In genomic region chr16:58582971-58583765, GRCh38 we compare ENCODE assay signal across 19 cellular contexts. TPM values are rescaled to one million over a fixed set of nuclear protein-coding genes. Genes with fewer than 3 reads are reported as not detected.
DNase-seq lines count a peak whose midpoint lies in the region; ATAC-seq and TF ChIP-seq lines count a peak whose summit lies in the region.
"Had no signal": no experiment of that assay in that cellular context is flagged by ENCODE, and none has a peak within 500 bp of the region (broad histone marks: within the 10 kb centered on the region; RNA-seq: fewer than 3 reads in every experiment).

No MANE protein-coding gene starts in this region.

- peaks cover 14% of the 10 kb centered on the region; the same call in 1 of the 2 replicates for H4K20me1 ChIP-seq in GM23338 (replicated peaks; ENCODE audit: insufficient read depth)

- in situ Hi-C loops in ACHN (cut with HindIII; ENCODE audit: low pct_ligation_motif_present, low pct_unique_long_range_greater_than_20kb, low sequenced_read_pairs): no loop called here

- H3K27ac ChIP-seq in GM23338 (ENCODE audit: low read depth): no peak overlapping the region
- H3K27ac ChIP-seq: cardiac muscle cell, thyroid gland had no signal

- H3K4me1 Mint-ChIP-seq in GM23338: no peaks in the 10 kb centered on the region
- H3K4me1 Mint-ChIP-seq: activated B cell treated with CpG ODN at 0.5 μM for 24 hours had no signal

- no peaks in the 10 kb centered on the region for H3K27me3 ChIP-seq in GM23338 (ENCODE audit: insufficient read depth)
- H3K27me3 ChIP-seq: cardiac muscle cell, thyroid gland had no signal

- H3K4me3 Mint-ChIP-seq in GM23338: no peak overlapping the region
- H3K4me3 Mint-ChIP-seq: activated B cell treated with CpG ODN at 0.5 μM for 24 hours, IgD-negative memory B cell had no signal

- peaks cover 21% of the 10 kb centered on the region for H3K79me2 ChIP-seq in GM23338 (replicated peaks; ENCODE audit: insufficient read depth)

- H3F3A ChIP-seq in GM23338 (replicated peaks; ENCODE audit: low read depth): peaks cover 13% of the 10 kb centered on the region

- H3K27ac Mint-ChIP-seq in GM23338: no peak overlapping the region
- H3K27ac Mint-ChIP-seq: activated B cell treated with CpG ODN at 0.5 μM for 24 hours, IgD-negative memory B cell had no signal

- H3K27me3 Mint-ChIP-seq in GM23338 (ENCODE audit: insufficient read depth, low read depth, poor library complexity): peaks cover 6% of the 10 kb centered on the region
- H3K27me3 Mint-ChIP-seq: activated B cell treated with CpG ODN at 0.5 μM for 24 hours, IgD-negative memory B cell had no signal

- DNase-seq in GM23338 (ENCODE audit: low spot score): peak; percentile 3
- peak; percentile 11 for DNase-seq in Jurkat, Clone E6-1 (ENCODE audit: low read depth, low spot score)
- DNase-seq in amniotic epithelial cell (ENCODE audit: low read depth): peak; percentile 42
- DNase-seq in left lobe of liver (ENCODE audit: low spot score): no peak
- no peak for DNase-seq in ACHN
- DNase-seq in NK-92 (lab: John Stamatoyannopoulos, UW; ENCODE audit: unreplicated experiment): no peak
- no peak for DNase-seq in T1000 (lab: John Stamatoyannopoulos, UW)
- DNase-seq: activated B cell treated with CpG ODN at 0.5 μM for 24 hours; activated naive CD4-positive, alpha-beta T cell treated with Interleukin-2 at 50 U/mL for 16 hours; effector memory CD4-positive, alpha-beta T cell; HCEC 1CT; hippocampal formation; left colon; NCI-H1417 treated with DMSO at 0.1 percent for 48 hours; RPMI8226; stimulated activated CD4-positive, alpha-beta T cell treated with anti-CD3 and anti-CD28 coated beads, Interleukin-4, amount 100 ng/mL, for 4 hours; thyroid gland had no signal

- H3K36me3 Mint-ChIP-seq in GM23338 (ENCODE audit: low read depth): peaks cover 93% of the 10 kb centered on the region

- no peak overlapping the region for H2AFZ ChIP-seq in GM23338

- H3K4me1 ChIP-seq in GM23338 (ENCODE audit: insufficient read depth): no peaks in the 10 kb centered on the region
- H3K4me1 ChIP-seq: thyroid gland had no signal

- peaks cover 90% of the 10 kb centered on the region for H3K36me3 ChIP-seq in GM23338 (ENCODE audit: insufficient read depth)

- ATAC-seq in GM23338: no peak
- ATAC-seq in left lobe of liver: peak; percentile 69
- ATAC-seq: left colon had no signal

- no peak overlapping the region for H3K4me3 ChIP-seq in GM23338
- no peak overlapping the region for H3K4me3 ChIP-seq in Jurkat, Clone E6-1 (ENCODE audit: low read length)
- H3K4me3 ChIP-seq: cardiac muscle cell, thyroid gland had no signal

- TF ChIP-seq CTCF in GM23338 (conservative IDR thresholded peaks at IDR 0.05; ENCODE audit: low read depth in 2 of 2): no peak

- H3K4me2 ChIP-seq in GM23338: no peak overlapping the region

- H3K9me2 ChIP-seq in GM23338 (ENCODE audit: insufficient read depth): no peaks in the 10 kb centered on the region

- H3K9me3 Mint-ChIP-seq in GM23338: peaks cover 12% of the 10 kb centered on the region; the same call in 2 of the 3 replicates
- H3K9me3 Mint-ChIP-seq: activated B cell treated with CpG ODN at 0.5 μM for 24 hours, IgD-negative memory B cell had no signal

TF ChIP-seq in GM23338, 12 proteins besides CTCF, POLR2A, EP300 and RAD21:
- no peak for TF ChIP-seq NANOG (IDR thresholded peaks at IDR 0.05; ENCODE audit: borderline replicate concordance)
- TF ChIP-seq EZH2phosphoT487 (IDR thresholded peaks at IDR 0.05; ENCODE audit: unreplicated experiment): peak; percentile 16

RNA-seq across cellular contexts. Expression of gene CNOT1, which starts 46.5 kb away (rescaled TPM):
- 298 and 319 TPM in 2 replicates for total RNA-seq in GM23338 (2014; rRNA removed; shearing (Covaris generic))
- polyA plus RNA-seq in GM23338 (2016; fragmentation: Nextera tagmentation; extraction: Ambion mirVana): 46.4 and 59.2 TPM in 2 replicates
- 153 TPM for polyA plus RNA-seq in Jurkat, Clone E6-1 (2012; ENCODE audit: insufficient read depth, insufficient read length)
- total RNA-seq in left lobe of liver: 63.6 TPM

Comparison
In these comparisons a context has a peak if more than half of its experiments do, and no peak if none do; other contexts are left out.
1. DNase-seq: peak in GM23338 (single experiment), Jurkat, Clone E6-1 (single experiment) and amniotic epithelial cell (single experiment); none in left lobe of liver (single experiment), ACHN (single experiment), NK-92 (single experiment) and T1000 (single experiment).